9 cellular contexts compared by ENCODE assay signal in the genomic region with DNA sequence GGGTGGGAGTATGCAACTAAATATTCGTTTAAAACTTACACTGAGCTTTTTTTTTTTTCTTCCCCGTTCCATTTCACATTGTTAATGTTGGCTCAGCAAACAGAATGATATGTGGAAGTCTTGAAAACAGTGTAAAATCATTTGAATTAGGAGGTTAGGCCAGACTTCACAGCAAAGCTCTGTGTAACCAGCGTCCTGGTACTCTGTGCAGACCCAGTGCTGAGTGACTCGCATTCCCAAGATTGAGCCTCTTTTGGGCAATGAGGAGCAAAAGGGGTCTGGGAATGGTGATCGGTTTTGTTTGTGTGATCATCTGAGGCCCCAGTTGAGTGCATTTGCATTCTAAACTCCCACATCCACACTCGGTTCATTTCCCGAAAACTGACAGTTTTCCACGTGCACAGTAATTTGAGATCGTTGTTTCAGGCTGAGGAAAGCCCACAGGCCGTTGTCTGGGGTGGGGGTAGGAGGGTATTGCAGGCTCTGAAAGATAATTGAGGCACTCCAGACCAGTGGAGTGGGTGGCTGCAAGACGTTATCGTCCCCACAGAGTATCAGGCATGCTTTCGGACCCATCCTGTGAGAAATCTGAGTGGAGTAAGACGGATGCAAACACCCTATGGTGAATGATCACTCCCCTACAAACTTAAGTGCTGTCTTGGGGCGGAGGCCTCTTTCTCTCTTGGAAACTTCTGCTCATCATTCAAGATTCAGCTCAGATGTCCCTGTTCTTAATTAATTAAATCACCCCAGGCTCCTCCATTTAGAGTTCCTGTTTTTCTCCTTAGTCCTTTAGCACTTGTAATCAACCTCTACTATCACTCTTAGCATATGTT.
DNase-seq lines count a peak whose midpoint lies in the region; ATAC-seq and TF ChIP-seq lines count a peak whose summit lies in the region.
"Had no signal": no experiment of that assay in that cellular context is flagged by ENCODE, and none has a peak within 500 bp of the region (broad histone marks: within the 10 kb centered on the region; RNA-seq: fewer than 3 reads in every experiment).

No MANE protein-coding gene starts in this region.

- H3K9ac ChIP-seq in OCI-LY3 (ENCODE audit: low read length) (no peak overlapping the region), colonic mucosa (ENCODE audit: low read depth in 2 of 2, low read length in 2 of 2) (peak overlapping the region in 1 of 2 donors; percentile 3)

- H3K4me3 ChIP-seq in OCI-LY3 (ENCODE audit: low read length), result no peak overlapping the region
- H3K4me3 ChIP-seq in colonic mucosa, result no peak overlapping the region
- H3K4me3 ChIP-seq in lung, result no peak overlapping the region
- peak overlapping the region in 1 of 2 donors; percentile 22 for H3K4me3 ChIP-seq in tibial artery
- H3K4me3 ChIP-seq in PC-9, result no peak overlapping the region

- peaks cover 43% of the 10 kb centered on the region for H3K4me1 ChIP-seq in OCI-LY3 (ENCODE audit: low read length)
- H3K4me1 ChIP-seq in colonic mucosa, result peaks cover 33% of the 10 kb centered on the region
- H3K4me1 ChIP-seq in lung (ENCODE audit: control insufficient read depth in 2 of 2, insufficient read depth in 2 of 2, low read length in 2 of 2), result peaks cover 20 to 69% of the 10 kb centered on the region in 2 donors
- peaks cover 0 to 100% (median 86%) of the 10 kb centered on the region in 4 donors for H3K4me1 ChIP-seq in tibial artery
- no peaks in the 10 kb centered on the region for H3K4me1 ChIP-seq in PC-9 (replicated peaks; ENCODE audit: insufficient read depth)

- intact Hi-C loops in colonic mucosa (cut with DNase I), result no loop called here
- intact Hi-C loops in tibial artery (cut with DNase I; ENCODE audit: low total_unique reads), result no loop called here
- intact Hi-C loops in PC-9 (cut with micrococcal nuclease; ENCODE audit: unreplicated experiment), result no loop called here

- no peaks in the 10 kb centered on the region for H3K36me3 ChIP-seq in OCI-LY3 (replicated peaks; ENCODE audit: low read depth, low read length)
- H3K36me3 ChIP-seq in colonic mucosa, result no peaks in the 10 kb centered on the region
- no peaks in the 10 kb centered on the region for H3K36me3 ChIP-seq in lung (ENCODE audit: control insufficient read depth in 2 of 2, insufficient read depth in 2 of 2, low read length in 2 of 2)
- no peaks in the 10 kb centered on the region for H3K36me3 ChIP-seq in tibial artery
- no peaks in the 10 kb centered on the region for H3K36me3 ChIP-seq in PC-9 (ENCODE audit: low read depth)

- peaks cover 37% of the 10 kb centered on the region for H4K20me1 ChIP-seq in OCI-LY3 (ENCODE audit: insufficient read depth, low read length)
- H4K20me1 ChIP-seq in PC-9 (ENCODE audit: insufficient read depth), result no peaks in the 10 kb centered on the region; the same call in 1 of the 2 replicates

- POLR2A ChIA-PET in PC-9 (lab: Charles Lee; ENCODE audit: unreplicated experiment), result no interaction called here

- 54 to 63% methylated on average over 15 of the region's 15 CpGs for WGBS in lung, 2 donors

- BruUV-seq in PC-9 (replicated peaks; lab: Mats Ljungman, UMichigan), result no TSS peak

- no peak overlapping the region for H2AFZ ChIP-seq in OCI-LY3 (ENCODE audit: low read depth, low read length)
- H2AFZ ChIP-seq in PC-9, result no peak overlapping the region

- no peak overlapping the region for H3K27ac ChIP-seq in OCI-LY3 (ENCODE audit: low read length)
- H3K27ac ChIP-seq in colonic mucosa, result peak overlapping the region; percentile 57
- H3K27ac ChIP-seq in lung (ENCODE audit: low read depth in 1 of 2, low read length in 1 of 2), result peak overlapping the region; percentile 29 to 66
- H3K27ac ChIP-seq in tibial artery, result peak overlapping the region; percentile 72 to 76
- H3K27ac ChIP-seq in PC-9, result no peak overlapping the region

- H3K9me3 ChIP-seq in OCI-LY3 (ENCODE audit: insufficient read depth, low read length), result no peaks in the 10 kb centered on the region
- H3K9me3 ChIP-seq in colonic mucosa, result no peaks in the 10 kb centered on the region
- H3K9me3 ChIP-seq in lung (ENCODE audit: control insufficient read depth in 2 of 2, insufficient read depth in 1 of 2, low read length in 1 of 2), result no peaks in the 10 kb centered on the region
- H3K9me3 ChIP-seq in tibial artery, result no peaks in the 10 kb centered on the region
- no peaks in the 10 kb centered on the region for H3K9me3 ChIP-seq in PC-9 (ENCODE audit: insufficient read depth, low read depth)

- DNase-seq in colonic mucosa (no peak), lung (ENCODE audit: low spot score) (no peak), tibial artery (no peak), PC-9 (no peak), hepatic stellate cell (ENCODE audit: low spot score) (no peak)
- DNase-seq: activated CD8-positive, alpha-beta memory T cell treated with anti-CD3 and anti-CD28 coated beads for 24 hours; stimulated activated CD8-positive, alpha-beta memory T cell treated with anti-CD3 and anti-CD28 coated beads, Interleukin-4, amount 100 ng/mL, for 48 hours had no signal

- no peak for TF ChIP-seq CTCF in OCI-LY3 (IDR thresholded peaks at IDR 0.05; ENCODE audit: low read depth, low read length)
- TF ChIP-seq CTCF in colonic mucosa (IDR thresholded peaks at IDR 0.05), result no peak
- no peak for TF ChIP-seq CTCF in lung (IDR thresholded peaks at IDR 0.05; ENCODE audit: control extremely low read depth, extremely low read depth)
- TF ChIP-seq CTCF in tibial artery (IDR thresholded peaks at IDR 0.05), result no peak
- TF ChIP-seq CTCF in PC-9 (conservative IDR thresholded peaks at IDR 0.05), result no peak

- H3K9me2 ChIP-seq in PC-9 (ENCODE audit: insufficient read depth), result no peaks in the 10 kb centered on the region

- ATAC-seq in lung (ENCODE audit: insufficient read depth, low FRiP score) (peak; percentile 6), HG03175 (IDR thresholded peaks at IDR 0.05; ENCODE audit: unreplicated experiment) (no peak)

- CTCF ChIA-PET in PC-9 (lab: Charles Lee), result interaction anchor here (0.6 kb wide), 1 partner anchor 12 kb away, joined by 3 read pairs; no protein-coding TSS in a partner anchor

- no peaks in the 10 kb centered on the region for H3K27me3 ChIP-seq in OCI-LY3 (ENCODE audit: low read depth, low read length)
- H3K27me3 ChIP-seq in colonic mucosa, result no peaks in the 10 kb centered on the region
- no peaks in the 10 kb centered on the region for H3K27me3 ChIP-seq in lung (ENCODE audit: control insufficient read depth, insufficient read depth)
- no peaks in the 10 kb centered on the region for H3K27me3 ChIP-seq in tibial artery
- no peaks in the 10 kb centered on the region for H3K27me3 ChIP-seq in PC-9 (ENCODE audit: insufficient read depth, low read depth)

- H3K79me2 ChIP-seq in OCI-LY3 (ENCODE audit: low read length), result peaks cover 77% of the 10 kb centered on the region
- H3K79me2 ChIP-seq in PC-9 (ENCODE audit: low read depth), result 0 out of 2 replicates have a peak, but pooled peaks cover 10% of the 10 kb centered on the region

- peak overlapping the region; percentile 35 for H3K4me2 ChIP-seq in OCI-LY3 (ENCODE audit: low read length)
- H3K4me2 ChIP-seq in PC-9, result no peak overlapping the region

- H3F3A ChIP-seq in PC-9 (ENCODE audit: insufficient read depth, low read depth), result no peaks in the 10 kb centered on the region

Comparison
In these comparisons a context has a peak if more than half of its experiments do, and no peak if none do; other contexts are left out.
1. H3K27ac ChIP-seq: peak in colonic mucosa (single experiment), lung (2 of 2) and tibial artery (2 of 2); none in OCI-LY3 (single experiment) and PC-9 (single experiment).